ENCODE assay signal across 19 cellular contexts in the genomic region with DNA sequence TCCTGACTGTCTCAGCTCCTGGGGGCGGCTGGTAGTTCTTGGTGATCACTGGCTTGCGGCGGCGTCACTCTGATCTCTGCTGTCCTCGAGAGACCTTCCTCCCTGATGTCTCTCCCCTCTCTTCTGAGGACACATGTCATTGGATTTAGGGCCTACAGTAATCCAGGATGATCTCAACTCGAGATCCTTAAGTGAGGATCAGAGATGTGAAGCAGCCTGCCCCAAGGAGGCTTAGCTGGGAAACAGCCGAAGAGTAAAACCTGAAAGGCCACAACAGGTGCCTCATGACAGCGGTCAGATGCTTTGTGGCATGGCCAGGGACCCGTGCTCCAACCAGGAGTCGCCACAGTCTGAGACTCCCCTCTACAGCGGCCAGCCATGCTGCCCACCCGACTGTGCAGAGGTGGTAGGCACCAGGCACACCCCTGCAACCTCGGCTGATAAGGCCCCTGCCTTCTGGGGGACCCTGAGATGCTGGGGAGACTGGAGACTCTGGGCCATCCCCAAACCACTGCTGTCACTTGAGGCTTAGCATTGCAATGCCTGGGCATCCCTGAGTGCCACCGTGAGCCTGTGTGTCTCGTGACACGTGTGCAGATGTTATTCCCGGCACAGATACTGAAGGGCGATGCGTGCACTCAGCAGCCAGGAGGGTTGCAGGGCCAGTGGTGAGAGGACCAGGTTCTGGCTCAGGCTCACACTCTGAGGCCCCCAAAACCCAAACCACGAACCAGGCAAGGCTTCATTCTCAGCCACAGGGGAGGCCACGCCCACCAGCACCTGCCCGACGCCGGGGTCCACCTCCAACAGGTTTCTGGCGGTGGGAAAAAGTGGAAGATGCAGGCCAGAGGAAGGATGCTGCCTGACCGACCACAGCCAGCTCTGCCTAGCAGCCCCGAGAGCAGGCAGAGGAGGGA. TPM values are rescaled to one million over a fixed set of nuclear protein-coding genes. Genes with fewer than 3 reads are reported as not detected.
A peak's percentile ranks its signal among the peaks of the same experiment; 100 is the strongest.
DNase-seq lines count a peak whose midpoint lies in the region; ATAC-seq, FAIRE-seq and TF ChIP-seq lines count a peak whose summit lies in the region.
"Had no signal": no experiment of that assay in that cellular context is flagged by ENCODE, and none has a peak within 500 bp of the region (broad histone marks: within the 10 kb centered on the region; RNA-seq: fewer than 3 reads in every experiment).

No MANE protein-coding gene starts in this region.

- H3K27ac ChIP-seq in KMS-11: no peak overlapping the region
- no peak overlapping the region for H3K27ac ChIP-seq in WERI-Rb-1
- peak overlapping the region; percentile 95 for H3K27ac ChIP-seq in psoas muscle
- no peak overlapping the region for H3K27ac ChIP-seq in right atrium auricular region
- H3K27ac ChIP-seq: A549 had no signal

- H3K9ac ChIP-seq in KMS-11: no peak overlapping the region

- ATAC-seq in psoas muscle (peak in 1 of 4 donors; percentile 7), GM18505 (IDR thresholded peaks at IDR 0.05; ENCODE audit: unreplicated experiment) (no peak)
- ATAC-seq: A549 had no signal

- no peaks in the 10 kb centered on the region for H4K20me1 ChIP-seq in KMS-11 (ENCODE audit: insufficient read depth)

- peaks cover 0 to 3% (median 0%) of the 10 kb centered on the region in 3 donors for H3K27me3 Mint-ChIP-seq in CD14-positive monocyte (ENCODE audit: low read depth in 3 of 3)

- TF ChIP-seq CTCF in CD14-positive monocyte (IDR thresholded peaks at IDR 0.05): no peak
- TF ChIP-seq CTCF in KMS-11 (conservative IDR thresholded peaks at IDR 0.05; ENCODE audit: low read depth, low read length): no peak
- TF ChIP-seq CTCF in WERI-Rb-1 (IDR thresholded peaks at IDR 0.05; ENCODE audit: low read depth, low read length): 0 out of 2 replicates have a peak, but pooled peaks have one; percentile 4
- no peak for TF ChIP-seq CTCF in psoas muscle (IDR thresholded peaks at IDR 0.05)
- no peak for TF ChIP-seq CTCF in right atrium auricular region (IDR thresholded peaks at IDR 0.05)

- no peaks in the 10 kb centered on the region for H3K36me3 Mint-ChIP-seq in CD14-positive monocyte
- H3K36me3 Mint-ChIP-seq: CD8-positive, alpha-beta memory T cell had no signal

- DNase-seq in CD14-positive monocyte (ENCODE audit: low spot score): no peak
- peak; percentile 94 for DNase-seq in WERI-Rb-1
- no peak for DNase-seq in psoas muscle
- DNase-seq in right atrium auricular region (ENCODE audit: low spot score): no peak
- DNase-seq in GM12892 (ENCODE audit: insufficient read length): no peak
- DNase-seq: CD8-positive, alpha-beta memory T cell; DMS79; H9; IMR-90; Karpas-422; NCI-H1417 treated with DMSO at 0.1 percent for 48 hours; NCI-H1930; NCI-H345; NCI-H69; SW 1271 had no signal

- 69 to 75% (median 69%) methylated on average over 27 of the region's 27 CpGs for WGBS in psoas muscle, 3 donors

- peak overlapping the region; percentile 12; the same call in 1 of the 2 replicates for H3K4me2 ChIP-seq in KMS-11
- H3K4me2 ChIP-seq: A549 had no signal

- no peak for FAIRE-seq in GM12892 (lab: Jason Lieb, UNC)
- FAIRE-seq: A549, HTR-8/SVneo had no signal

- no peak overlapping the region for H2AFZ ChIP-seq in KMS-11 (ENCODE audit: low read depth)

- H3K27me3 ChIP-seq in KMS-11 (ENCODE audit: insufficient read depth, low read depth): peaks cover 90% of the 10 kb centered on the region
- H3K27me3 ChIP-seq in WERI-Rb-1 (ENCODE audit: insufficient read depth, low read depth, severe bottlenecking): peaks cover 55% of the 10 kb centered on the region
- no peaks in the 10 kb centered on the region for H3K27me3 ChIP-seq in psoas muscle (ENCODE audit: insufficient read depth in 3 of 3, low read length in 2 of 3)
- no peaks in the 10 kb centered on the region for H3K27me3 ChIP-seq in right atrium auricular region

- intact Hi-C loops in CD14-positive monocyte (cut with micrococcal nuclease): loop anchor here in 1 of 2 donors (5.0 kb wide), 1 partner anchor 72 kb away; a partner anchor contains a TSS
- intact Hi-C loops in psoas muscle (cut with DNase I): no loop called here

- H3K27ac Mint-ChIP-seq in CD14-positive monocyte: peak overlapping the region in 6 of 7 donors; percentile 95 to 99 (median 98)
- H3K27ac Mint-ChIP-seq: CD8-positive, alpha-beta memory T cell; H9 had no signal

- TF ChIP-seq POLR2A in GM12892 (IDR thresholded peaks at IDR 0.05; ENCODE audit: low read depth, low read length) (no peak), GM18505 (IDR thresholded peaks at IDR 0.05; ENCODE audit: borderline replicate concordance, extremely low read depth, insufficient read depth, insufficient read length) (no peak)

- peaks cover 81% of the 10 kb centered on the region for H3K4me1 Mint-ChIP-seq in CD14-positive monocyte

- H3K4me3 ChIP-seq in KMS-11 (IDR thresholded peaks at IDR 0.05; ENCODE audit: insufficient read depth, low read depth, low read length): no peak overlapping the region
- H3K4me3 ChIP-seq in WERI-Rb-1 (ENCODE audit: low read depth, low read length): no peak overlapping the region; the same call in 1 of the 2 replicates
- no peak overlapping the region for H3K4me3 ChIP-seq in psoas muscle
- no peak overlapping the region for H3K4me3 ChIP-seq in right atrium auricular region
- H3K4me3 ChIP-seq: A549 had no signal

- H3K9me3 ChIP-seq in WERI-Rb-1 (ENCODE audit: severe bottlenecking) (no peaks in the 10 kb centered on the region), psoas muscle (no peaks in the 10 kb centered on the region), right atrium auricular region (no peaks in the 10 kb centered on the region)
- H3K9me3 ChIP-seq: A549 had no signal

- H3K9me3 Mint-ChIP-seq in CD14-positive monocyte: peaks cover 0 to 13% (median 3%) of the 10 kb centered on the region in 7 donors
- H3K9me3 Mint-ChIP-seq: CD8-positive, alpha-beta memory T cell; H9 had no signal

- peaks cover 45% of the 10 kb centered on the region for H3K4me1 ChIP-seq in KMS-11 (ENCODE audit: low read depth, poor library complexity, severe bottlenecking)
- H3K4me1 ChIP-seq in psoas muscle: peaks cover 53% of the 10 kb centered on the region
- peaks cover 0 to 38% of the 10 kb centered on the region in 2 donors for H3K4me1 ChIP-seq in right atrium auricular region

- H3K36me3 ChIP-seq in KMS-11 (ENCODE audit: insufficient read depth) (no peaks in the 10 kb centered on the region), WERI-Rb-1 (no peaks in the 10 kb centered on the region), psoas muscle (ENCODE audit: insufficient read depth in 1 of 2, low read depth in 1 of 2) (no peaks in the 10 kb centered on the region), right atrium auricular region (no peaks in the 10 kb centered on the region)

- H3K79me2 ChIP-seq in KMS-11 (ENCODE audit: insufficient read depth, low read depth): no peaks in the 10 kb centered on the region

- no peak overlapping the region for H3K4me3 Mint-ChIP-seq in CD14-positive monocyte
- H3K4me3 Mint-ChIP-seq: CD8-positive, alpha-beta memory T cell; H9 had no signal

RNA-seq across cellular contexts. Expression of a gene that starts 30.2 kb away (rescaled TPM):
- polyA plus RNA-seq in CD14-positive monocyte (10 to 100 TPM; 50.8 to 68.4 TPM), psoas muscle (10 to 100 TPM; 16.9 to 40.6 (median 33.0) TPM)
- total RNA-seq in psoas muscle (10 to 100 TPM; 16.7 to 23.9 (median 18.6) TPM), right atrium auricular region (10 to 100 TPM; 46.2 to 63.4 TPM)
- 20.1 TPM for polyA plus RNA-seq in GM12892 (2012; ENCODE audit: missing spikeins)
